In the genomic region with DNA sequence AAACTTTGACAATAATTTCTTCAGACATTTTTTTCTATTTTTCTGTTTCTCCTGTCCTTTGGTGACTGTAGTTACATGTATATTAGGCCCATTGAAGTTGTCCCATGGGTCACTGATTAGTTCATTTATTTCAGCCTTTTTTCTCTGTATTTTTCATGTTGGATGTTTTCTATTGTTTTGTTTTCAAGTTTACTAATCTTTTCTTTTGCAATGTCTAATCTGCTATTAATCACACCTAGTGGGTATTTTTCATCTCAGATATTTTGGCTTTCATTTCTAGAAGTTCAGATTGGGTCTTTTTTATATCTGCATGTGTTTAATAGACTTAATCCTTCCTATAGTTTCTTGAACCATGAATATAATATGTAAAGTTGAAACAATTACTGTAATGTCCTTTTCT, we compare ENCODE assay signal across 19 cellular contexts.
DNase-seq lines count a peak whose midpoint lies in the region; ATAC-seq, FAIRE-seq and TF ChIP-seq lines count a peak whose summit lies in the region.
"Had no signal": no experiment of that assay in that cellular context is flagged by ENCODE, and none has a peak within 500 bp of the region (broad histone marks: within the 10 kb centered on the region; RNA-seq: fewer than 3 reads in every experiment).

No MANE protein-coding gene starts in this region.

- no peaks in the 10 kb centered on the region for H3F3A ChIP-seq in SK-N-SH (replicated peaks; ENCODE audit: insufficient read depth)
- no peaks in the 10 kb centered on the region for H3F3A ChIP-seq in PC-9 (ENCODE audit: insufficient read depth, low read depth)

- H3K4me1 ChIP-seq in SK-N-SH (ENCODE audit: control insufficient read depth in 1 of 2, insufficient read depth in 2 of 2, low read depth in 1 of 2, low read length in 1 of 2), result peaks cover 0 to 2% of the 10 kb centered on the region in 2 experiments; a peak in 1 of 4 replicates
- H3K4me1 ChIP-seq in PC-9 (replicated peaks; ENCODE audit: insufficient read depth), result no peaks in the 10 kb centered on the region
- H3K4me1 ChIP-seq: A549, Caco-2 had no signal

- TF ChIP-seq CTCF in SK-N-SH (IDR thresholded peaks at IDR 0.05) (no peak), PC-9 (conservative IDR thresholded peaks at IDR 0.05) (no peak)

- H3K27ac ChIP-seq in SK-N-SH (ENCODE audit: low read depth in 2 of 2, low read length in 1 of 2), result no peak overlapping the region
- H3K27ac ChIP-seq in PC-9, result no peak overlapping the region
- H3K27ac ChIP-seq: 22Rv1; A549; BLaER1 treated with 17β-estradiol and CSF1 and Interleukin-3, amounts not matched to agents 10 nM and 100 nM; C4-2B had no signal

- CTCF ChIA-PET in SK-N-SH (lab: Yijun Ruan, JAX), result interaction anchor here (1.9 kb wide), 1 partner anchor 82 kb away, joined by 11 read pairs; no protein-coding TSS in a partner anchor
- CTCF ChIA-PET in PC-9 (lab: Charles Lee), result no interaction called here

- FAIRE-seq in H54 (lab: Jason Lieb, UNC), result peak; percentile 86
- FAIRE-seq: D721Med, GM12878, GM12892 had no signal

- TF ChIP-seq RAD21 in SK-N-SH (IDR thresholded peaks at IDR 0.05; ENCODE audit: low read length), result no peak

- TF ChIP-seq POLR2A in H54 (IDR thresholded peaks at IDR 0.05; ENCODE audit: low read depth, low read length), result no peak

- H3K9me3 ChIP-seq in SK-N-SH (peaks cover 3% of the 10 kb centered on the region; the same call in 1 of the 2 replicates), PC-9 (ENCODE audit: insufficient read depth, low read depth) (no peaks in the 10 kb centered on the region)
- H3K9me3 ChIP-seq: A549, Caco-2 had no signal

- TF ChIP-seq EP300 in SK-N-SH (IDR thresholded peaks at IDR 0.05; ENCODE audit: borderline replicate concordance in 1 of 2, low read depth in 1 of 2, low read length in 1 of 2), result no peak

- no peak overlapping the region for H3K4me3 ChIP-seq in SK-N-SH (ENCODE audit: low read depth in 2 of 2, low read length in 1 of 2)
- H3K4me3 ChIP-seq in PC-9, result no peak overlapping the region
- H3K4me3 ChIP-seq: A549; BLaER1 treated with 17β-estradiol and CSF1 and Interleukin-3, amounts not matched to agents 10 nM and 100 nM; GM12878 had no signal

- BruUV-seq in PC-9 (replicated peaks; lab: Mats Ljungman, UMichigan), result no TSS peak

- H2AFZ ChIP-seq in SK-N-SH (ENCODE audit: low read depth) (no peak overlapping the region), PC-9 (no peak overlapping the region)

- H3K27me3 ChIP-seq in SK-N-SH (ENCODE audit: insufficient read depth), result no peaks in the 10 kb centered on the region
- no peaks in the 10 kb centered on the region for H3K27me3 ChIP-seq in PC-9 (ENCODE audit: insufficient read depth, low read depth)
- H3K27me3 ChIP-seq: BLaER1 treated with 17β-estradiol and CSF1 and Interleukin-3, amounts not matched to agents 10 nM and 100 nM had no signal

- H3K9me2 ChIP-seq in SK-N-SH (no peaks in the 10 kb centered on the region), PC-9 (ENCODE audit: insufficient read depth) (no peaks in the 10 kb centered on the region)

- no peaks in the 10 kb centered on the region for H3K79me2 ChIP-seq in SK-N-SH (ENCODE audit: insufficient read depth)
- no peaks in the 10 kb centered on the region for H3K79me2 ChIP-seq in PC-9 (ENCODE audit: low read depth)

- intact Hi-C loops in PC-9 (cut with micrococcal nuclease; ENCODE audit: unreplicated experiment), result no loop called here

- no peak overlapping the region for H3K9ac ChIP-seq in SK-N-SH
- H3K9ac ChIP-seq: BLaER1 treated with 17β-estradiol and CSF1 and Interleukin-3, amounts not matched to agents 10 nM and 100 nM had no signal

- H4K20me1 ChIP-seq in SK-N-SH (ENCODE audit: insufficient read depth), result no peaks in the 10 kb centered on the region
- no peaks in the 10 kb centered on the region for H4K20me1 ChIP-seq in PC-9 (ENCODE audit: insufficient read depth)
- H4K20me1 ChIP-seq: BLaER1 treated with 17β-estradiol and CSF1 and Interleukin-3, amounts not matched to agents 10 nM and 100 nM had no signal

- H3K4me2 ChIP-seq in SK-N-SH, result no peak overlapping the region
- no peak overlapping the region for H3K4me2 ChIP-seq in PC-9
- H3K4me2 ChIP-seq: A549; BLaER1 treated with 17β-estradiol and CSF1 and Interleukin-3, amounts not matched to agents 10 nM and 100 nM had no signal

- no peak for ATAC-seq in SK-N-SH treated with all-trans-retinoic acid at 6 μM for 48 hours
- ATAC-seq in left lobe of liver, result no peak
- ATAC-seq: A549; CD8-positive, alpha-beta T cell; GM12878 had no signal

- H3K36me3 ChIP-seq in SK-N-SH (replicated peaks in 1 of 2; ENCODE audit: control insufficient read depth in 1 of 2, insufficient read depth in 2 of 2, low read length in 1 of 2) (peaks cover 0 to 2% of the 10 kb centered on the region in 2 experiments), PC-9 (ENCODE audit: low read depth) (no peaks in the 10 kb centered on the region; the same call in 1 of the 2 replicates)

- DNase-seq in SK-N-SH, result no peak
- no peak for DNase-seq in H54 (ENCODE audit: insufficient read length, low spot score)
- no peak for DNase-seq in left lobe of liver (ENCODE audit: low spot score)
- no peak for DNase-seq in PC-9
- DNase-seq: AML-193; Caco-2; Calu3; CD4-positive, alpha-beta T cell; CD8-positive, alpha-beta T cell; DMS79 treated with DMSO at 0.1 percent for 48 hours; GDM1 had no signal

- POLR2A ChIA-PET in SK-N-SH (lab: Yijun Ruan, JAX) (no interaction called here), PC-9 (lab: Charles Lee; ENCODE audit: unreplicated experiment) (no interaction called here)

TF ChIP-seq in SK-N-SH treated with all-trans-retinoic acid at 6 μM for 48 hours, 23 proteins besides CTCF, POLR2A, EP300 and RAD21:
- TF ChIP-seq ZFP30 (CRISPR knock-in tag; IDR thresholded peaks at IDR 0.05), result peak; percentile 92
- TF ChIP-seq BACH2 (CRISPR knock-in tag; IDR thresholded peaks at IDR 0.05; ENCODE audit: borderline replicate concordance), result no peak
TF ChIP-seq in SK-N-SH treated with all-trans-retinoic acid at 6 μM for 48 hours: peak in this region for 1.

TF ChIP-seq in SK-N-SH, 30 proteins besides CTCF, POLR2A, EP300 and RAD21:
- TF ChIP-seq, protein P1, sequence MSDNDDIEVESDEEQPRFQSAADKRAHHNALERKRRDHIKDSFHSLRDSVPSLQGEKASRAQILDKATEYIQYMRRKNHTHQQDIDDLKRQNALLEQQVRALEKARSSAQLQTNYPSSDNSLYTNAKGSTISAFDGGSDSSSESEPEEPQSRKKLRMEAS (IDR thresholded peaks at IDR 0.05; ENCODE audit: low read depth), result no peak
- TF ChIP-seq GATA2 (CRISPR knock-in tag; IDR thresholded peaks at IDR 0.05), result no peak
- TF ChIP-seq EZH2phosphoT487 (IDR thresholded peaks at IDR 0.05; ENCODE audit: borderline replicate concordance, low read depth), result no peak
- TF ChIP-seq TEAD4 (IDR thresholded peaks at IDR 0.05; ENCODE audit: borderline replicate concordance, insufficient read depth), result no peak
- no peak for TF ChIP-seq TAF1 (IDR thresholded peaks at IDR 0.05; ENCODE audit: borderline replicate concordance, low read depth, low read length)
- TF ChIP-seq, protein P2, sequence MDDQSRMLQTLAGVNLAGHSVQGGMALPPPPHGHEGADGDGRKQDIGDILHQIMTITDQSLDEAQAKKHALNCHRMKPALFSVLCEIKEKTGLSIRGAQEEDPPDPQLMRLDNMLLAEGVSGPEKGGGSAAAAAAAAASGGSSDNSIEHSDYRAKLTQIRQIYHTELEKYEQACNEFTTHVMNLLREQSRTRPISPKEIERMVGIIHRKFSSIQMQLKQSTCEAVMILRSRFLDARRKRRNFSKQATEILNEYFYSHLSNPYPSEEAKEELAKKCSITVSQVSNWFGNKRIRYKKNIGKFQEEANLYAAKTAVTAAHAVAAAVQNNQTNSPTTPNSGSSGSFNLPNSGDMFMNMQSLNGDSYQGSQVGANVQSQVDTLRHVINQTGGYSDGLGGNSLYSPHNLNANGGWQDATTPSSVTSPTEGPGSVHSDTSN (IDR thresholded peaks at IDR 0.05), result no peak
- no peak for TF ChIP-seq RFX5 (IDR thresholded peaks at IDR 0.05; ENCODE audit: low read length)
- TF ChIP-seq RCOR1 (IDR thresholded peaks at IDR 0.05; ENCODE audit: low read length), result no peak
- TF ChIP-seq, protein P3, sequence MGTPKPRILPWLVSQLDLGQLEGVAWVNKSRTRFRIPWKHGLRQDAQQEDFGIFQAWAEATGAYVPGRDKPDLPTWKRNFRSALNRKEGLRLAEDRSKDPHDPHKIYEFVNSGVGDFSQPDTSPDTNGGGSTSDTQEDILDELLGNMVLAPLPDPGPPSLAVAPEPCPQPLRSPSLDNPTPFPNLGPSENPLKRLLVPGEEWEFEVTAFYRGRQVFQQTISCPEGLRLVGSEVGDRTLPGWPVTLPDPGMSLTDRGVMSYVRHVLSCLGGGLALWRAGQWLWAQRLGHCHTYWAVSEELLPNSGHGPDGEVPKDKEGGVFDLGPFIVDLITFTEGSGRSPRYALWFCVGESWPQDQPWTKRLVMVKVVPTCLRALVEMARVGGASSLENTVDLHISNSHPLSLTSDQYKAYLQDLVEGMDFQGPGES (IDR thresholded peaks at IDR 0.05; ENCODE audit: low read depth, low read length), result no peak
- no peak for TF ChIP-seq FOSL2 (IDR thresholded peaks at IDR 0.05; ENCODE audit: borderline replicate concordance, low read depth)
- TF ChIP-seq FOXM1 (IDR thresholded peaks at IDR 0.05; ENCODE audit: low read depth), result no peak
- TF ChIP-seq ELF1 (IDR thresholded peaks at IDR 0.05), result no peak
- TF ChIP-seq, protein P4, sequence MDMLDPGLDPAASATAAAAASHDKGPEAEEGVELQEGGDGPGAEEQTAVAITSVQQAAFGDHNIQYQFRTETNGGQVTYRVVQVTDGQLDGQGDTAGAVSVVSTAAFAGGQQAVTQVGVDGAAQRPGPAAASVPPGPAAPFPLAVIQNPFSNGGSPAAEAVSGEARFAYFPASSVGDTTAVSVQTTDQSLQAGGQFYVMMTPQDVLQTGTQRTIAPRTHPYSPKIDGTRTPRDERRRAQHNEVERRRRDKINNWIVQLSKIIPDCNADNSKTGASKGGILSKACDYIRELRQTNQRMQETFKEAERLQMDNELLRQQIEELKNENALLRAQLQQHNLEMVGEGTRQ (IDR thresholded peaks at IDR 0.05; ENCODE audit: borderline replicate concordance, low read depth, low read length), result no peak
- no peak for TF ChIP-seq POLR2AphosphoS5 (IDR thresholded peaks at IDR 0.05; ENCODE audit: low read depth, low read length)
- TF ChIP-seq CHD2 (IDR thresholded peaks at IDR 0.05; ENCODE audit: low read length, partially characterized antibody), result no peak
- TF ChIP-seq SMC3 (IDR thresholded peaks at IDR 0.05; ENCODE audit: low read depth, low read length), result no peak
- no peak for TF ChIP-seq NFIC (IDR thresholded peaks at IDR 0.05; ENCODE audit: borderline replicate concordance)
- TF ChIP-seq SIN3A (IDR thresholded peaks at IDR 0.05; ENCODE audit: borderline replicate concordance, low read depth, low read length), result no peak
